22 cellular contexts compared by ENCODE assay signal in the genomic region with DNA sequence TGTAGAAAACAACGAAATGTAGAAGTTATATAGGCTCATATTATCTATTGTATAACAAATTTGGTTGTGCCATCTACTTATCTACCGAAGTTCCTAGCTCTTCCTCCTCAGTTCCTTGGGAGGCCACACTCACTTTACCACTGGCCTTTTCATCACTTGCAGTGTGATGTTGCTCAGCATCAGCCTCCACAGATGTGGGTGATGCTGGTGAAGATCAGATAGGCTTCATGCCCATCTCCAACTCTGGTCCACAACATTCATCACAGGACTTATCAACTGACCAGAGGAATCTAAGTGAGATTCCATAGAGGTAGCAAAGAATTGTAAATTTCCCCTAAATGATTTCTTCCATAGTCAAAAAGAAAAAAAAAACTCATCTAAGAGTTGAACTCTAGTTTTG. TPM values are rescaled to one million over a fixed set of nuclear protein-coding genes. Genes with fewer than 3 reads are reported as not detected.
DNase-seq lines count a peak whose midpoint lies in the region; ATAC-seq, FAIRE-seq and TF ChIP-seq lines count a peak whose summit lies in the region.
"Had no signal": no experiment of that assay in that cellular context is flagged by ENCODE, and none has a peak within 500 bp of the region (broad histone marks: within the 10 kb centered on the region; RNA-seq: fewer than 3 reads in every experiment).

No MANE protein-coding gene starts in this region.

- peak overlapping the region; percentile 65 for H3K4me3 Mint-ChIP-seq in activated CD4-positive, alpha-beta T cell treated with anti-CD3 and anti-CD28 coated beads, Interleukin-2, amount 10 ng/mL, durations not matched to agents 24 days and 14 days
- peak overlapping the region; percentile 27 for H3K4me3 Mint-ChIP-seq in activated T-helper 17 cell treated with anti-CD3 and anti-CD28 coated beads, Interleukin-2, amount 50 U/mL, for 72 hours
- H3K4me3 Mint-ChIP-seq in naive B cell = peak overlapping the region in 4 of 8 donors; percentile 8 to 72 (median 29)
- H3K4me3 Mint-ChIP-seq: IgD-negative memory B cell had no signal

- peaks cover 56% of the 10 kb centered on the region for H3K4me1 Mint-ChIP-seq in activated CD4-positive, alpha-beta T cell treated with anti-CD3 and anti-CD28 coated beads, Interleukin-2, amount 10 ng/mL, durations not matched to agents 24 days and 14 days
- H3K4me1 Mint-ChIP-seq in activated T-helper 17 cell treated with anti-CD3 and anti-CD28 coated beads, Interleukin-2, amount 50 U/mL, for 72 hours = peaks cover 21% of the 10 kb centered on the region
- peaks cover 65 to 84% (median 79%) of the 10 kb centered on the region in 3 donors for H3K4me1 Mint-ChIP-seq in naive B cell

- no peaks in the 10 kb centered on the region for H3K27me3 Mint-ChIP-seq in activated CD4-positive, alpha-beta T cell treated with anti-CD3 and anti-CD28 coated beads, Interleukin-2, amount 10 ng/mL, durations not matched to agents 24 days and 14 days
- no peaks in the 10 kb centered on the region for H3K27me3 Mint-ChIP-seq in activated T-helper 17 cell treated with anti-CD3 and anti-CD28 coated beads, Interleukin-2, amount 50 U/mL, for 72 hours
- no peaks in the 10 kb centered on the region for H3K27me3 Mint-ChIP-seq in naive B cell

- H3K36me3 Mint-ChIP-seq in activated CD4-positive, alpha-beta T cell treated with anti-CD3 and anti-CD28 coated beads, Interleukin-2, amount 10 ng/mL, durations not matched to agents 24 days and 14 days (ENCODE audit: low read depth) = peaks cover 76% of the 10 kb centered on the region
- peaks cover 72% of the 10 kb centered on the region for H3K36me3 Mint-ChIP-seq in activated T-helper 17 cell treated with anti-CD3 and anti-CD28 coated beads, Interleukin-2, amount 50 U/mL, for 72 hours (ENCODE audit: low read depth)
- H3K36me3 Mint-ChIP-seq in naive B cell = peaks cover 35 to 69% of the 10 kb centered on the region in 2 donors

- peak; percentile 22 for ATAC-seq in activated T-helper 17 cell treated with anti-CD3 and anti-CD28 coated beads, Interleukin-2, amount 50 U/mL, for 72 hours (replicated peaks)
- ATAC-seq in naive B cell (ENCODE audit: low read depth in 2 of 2) = no peak
- ATAC-seq in GM19463 (IDR thresholded peaks at IDR 0.05; ENCODE audit: unreplicated experiment) = no peak

- peak; percentile 76 for FAIRE-seq in GM12892 (lab: Jason Lieb, UNC)

- DNase-seq in activated CD4-positive, alpha-beta T cell treated with anti-CD3 and anti-CD28 coated beads, Interleukin-2, amount 10 ng/mL, durations not matched to agents 24 days and 14 days = peak; percentile 48
- DNase-seq in activated CD4-positive, alpha-beta T cell treated with anti-CD3 and anti-CD28 coated beads for 1 hour = no peak
- DNase-seq in GM12892 (ENCODE audit: insufficient read length) (no peak), naive B cell (no peak), MV-4-11 (lab: John Stamatoyannopoulos, UW) (no peak), NCI-H1105 treated with DMSO at 0.1 percent for 48 hours (lab: John Stamatoyannopoulos, UW) (no peak)
- DNase-seq: 8988T, Caco-2, DMS153, GDM1, HCEC 1CT, NCI-H1694 treated with DMSO at 0.1 percent for 48 hours, NCI-H510A, NCI-H774, SHP77 had no signal

- H3K9me3 Mint-ChIP-seq in activated CD4-positive, alpha-beta T cell treated with anti-CD3 and anti-CD28 coated beads, Interleukin-2, amount 10 ng/mL, durations not matched to agents 24 days and 14 days = peaks cover 3% of the 10 kb centered on the region
- H3K9me3 Mint-ChIP-seq in activated T-helper 17 cell treated with anti-CD3 and anti-CD28 coated beads, Interleukin-2, amount 50 U/mL, for 72 hours = no peaks in the 10 kb centered on the region
- peaks cover 0 to 13% (median 6%) of the 10 kb centered on the region in 7 donors for H3K9me3 Mint-ChIP-seq in naive B cell

- peak overlapping the region; percentile 68 for H3K27ac Mint-ChIP-seq in activated CD4-positive, alpha-beta T cell treated with anti-CD3 and anti-CD28 coated beads, Interleukin-2, amount 10 ng/mL, durations not matched to agents 24 days and 14 days
- peak overlapping the region; percentile 68 for H3K27ac Mint-ChIP-seq in activated T-helper 17 cell treated with anti-CD3 and anti-CD28 coated beads, Interleukin-2, amount 50 U/mL, for 72 hours
- peak overlapping the region in 5 of 6 donors; percentile 72 to 90 (median 82) for H3K27ac Mint-ChIP-seq in naive B cell

- no peak for TF ChIP-seq POLR2A in GM12892 (IDR thresholded peaks at IDR 0.05; ENCODE audit: low read depth, low read length)

- intact Hi-C loops in activated CD4-positive, alpha-beta T cell treated with anti-CD3 and anti-CD28 coated beads, Interleukin-2, amount 10 ng/mL, durations not matched to agents 24 days and 14 days (cut with micrococcal nuclease) = no loop called here

RNA-seq across cellular contexts. Expression of gene CD200, which starts 8.4 kb away (rescaled TPM):
- total RNA-seq in activated CD4-positive, alpha-beta T cell treated with anti-CD3 and anti-CD28 coated beads, Interleukin-2, amount 10 ng/mL, durations not matched to agents 24 days and 14 days = 144 and 151 TPM in 2 replicates
- 27.2 TPM for polyA plus RNA-seq in GM12892 (2012; ENCODE audit: missing spikeins)
- 10 to 100 TPM in 1 of 2 donors, 1 to 10 TPM in 1; 5.1 to 26.8 TPM for total RNA-seq in activated T-helper 17 cell treated with anti-CD3 and anti-CD28 coated beads, Interleukin-2, amount 50 U/mL, for 72 hours
- polyA plus RNA-seq in naive B cell (ENCODE audit: low read depth in 6 of 6) = 100 to 1,000 TPM; 102 to 329 (median 161) TPM
- total RNA-seq: Daoy, OCI-LY7 had no signal

RNA-seq across cellular contexts. Expression of gene SLC9C1, which starts 47.4 kb away (rescaled TPM):
- not detected in 2 replicates for total RNA-seq in activated CD4-positive, alpha-beta T cell treated with anti-CD3 and anti-CD28 coated beads, Interleukin-2, amount 10 ng/mL, durations not matched to agents 24 days and 14 days
- not detected for polyA plus RNA-seq in GM12892 (2012; ENCODE audit: missing spikeins)
- total RNA-seq in activated T-helper 17 cell treated with anti-CD3 and anti-CD28 coated beads, Interleukin-2, amount 50 U/mL, for 72 hours = not detected
- under 1 TPM in 2 of 6 donors, not detected in 4; 0.34 to 0.98 TPM for polyA plus RNA-seq in naive B cell (ENCODE audit: low read depth in 6 of 6)
- total RNA-seq: Caco-2, Daoy, LHCN-M2, OCI-LY7 had no signal
- polyA plus RNA-seq: AG04450, IgD-negative memory B cell had no signal
